Comparison of ENCODE assay signal across 16 cellular contexts in the genomic region with DNA sequence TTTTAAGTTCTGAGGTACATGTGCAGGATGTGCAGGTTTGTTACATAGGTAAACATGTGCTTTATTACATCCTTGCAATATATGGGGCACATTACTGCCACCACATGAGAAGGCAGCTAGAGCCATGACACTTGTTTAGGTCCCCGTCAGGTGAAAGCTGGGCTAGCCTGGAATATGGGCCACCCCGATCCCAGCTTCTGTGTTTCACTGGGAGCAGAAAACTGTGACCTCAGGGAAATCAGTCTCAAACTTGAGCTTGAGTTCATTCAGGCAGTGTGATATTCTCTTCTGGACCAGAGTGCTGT.
A peak's percentile ranks its signal among the peaks of the same experiment; 100 is the strongest.
DNase-seq lines count a peak whose midpoint lies in the region; ATAC-seq and TF ChIP-seq lines count a peak whose summit lies in the region.
"Had no signal": no experiment of that assay in that cellular context is flagged by ENCODE, and none has a peak within 500 bp of the region (broad histone marks: within the 10 kb centered on the region; RNA-seq: fewer than 3 reads in every experiment).

No MANE protein-coding gene starts in this region.

- TF ChIP-seq POLR2A in spleen (IDR thresholded peaks at IDR 0.05) = no peak

- H3K27me3 ChIP-seq in WERI-Rb-1 (ENCODE audit: insufficient read depth, low read depth, severe bottlenecking) = no peaks in the 10 kb centered on the region
- H3K27me3 ChIP-seq in spleen (replicated peaks in 1 of 7) = no peaks in the 10 kb centered on the region

- H3K9me3 ChIP-seq in WERI-Rb-1 (ENCODE audit: severe bottlenecking) (peaks cover 12% of the 10 kb centered on the region), mucosa of descending colon (no peaks in the 10 kb centered on the region), spleen (no peaks in the 10 kb centered on the region)
- H3K9me3 ChIP-seq: Caco-2 had no signal

- TF ChIP-seq CTCF in WERI-Rb-1 (IDR thresholded peaks at IDR 0.05; ENCODE audit: low read depth, low read length) = no peak
- TF ChIP-seq CTCF in mucosa of descending colon (IDR thresholded peaks at IDR 0.05) = no peak
- TF ChIP-seq CTCF in spleen (IDR thresholded peaks at IDR 0.05 in 8 of 11, conservative IDR thresholded peaks at IDR 0.05 in 3 of 11) = no peak

- peak; percentile 69 for DNase-seq in NCI-H82 (lab: John Stamatoyannopoulos, UW)
- DNase-seq in NCI-H82 treated with DMSO at 0.1 percent for 48 hours (lab: John Stamatoyannopoulos, UW; ENCODE audit: unreplicated experiment) = no peak
- DNase-seq in WERI-Rb-1 = no peak
- DNase-seq in mucosa of descending colon = no peak
- peak; percentile 23 for DNase-seq in spleen
- no peak for DNase-seq in CD1c-positive myeloid dendritic cell (ENCODE audit: extremely low spot score)
- DNase-seq: C1 segment of cervical spinal cord; Caco-2; CD4-positive, CD25-positive, alpha-beta regulatory T cell; CD8-positive, alpha-beta T cell; DND-41; GM23248; H7; HCEC 1CT had no signal

- 88 to 94% (median 92%) methylated on average over 2 of the region's 2 CpGs for WGBS in spleen, 5 donors

- ATAC-seq in mucosa of descending colon = peak; percentile 65
- no peak for ATAC-seq in HG03025 (IDR thresholded peaks at IDR 0.05; ENCODE audit: low FRiP score, unreplicated experiment)
- ATAC-seq: CD8-positive, alpha-beta T cell; GM12878 had no signal

- H3K27ac ChIP-seq in WERI-Rb-1 = peak overlapping the region; percentile 97
- H3K27ac ChIP-seq in spleen = no peak overlapping the region
- H3K27ac ChIP-seq: GM23248 had no signal

- intact Hi-C loops in mucosa of descending colon (cut with DNase I, micrococcal nuclease) (no loop called here), spleen (cut with DNase I; ENCODE audit: low total_unique reads) (no loop called here)

- H3K36me3 ChIP-seq in WERI-Rb-1 = no peaks in the 10 kb centered on the region
- H3K36me3 ChIP-seq in mucosa of descending colon (ENCODE audit: low read depth) = no peaks in the 10 kb centered on the region
- no peaks in the 10 kb centered on the region for H3K36me3 ChIP-seq in spleen

- H3K4me3 ChIP-seq in WERI-Rb-1 (ENCODE audit: low read depth, low read length) = no peak overlapping the region
- H3K4me3 ChIP-seq in mucosa of descending colon = no peak overlapping the region
- H3K4me3 ChIP-seq in spleen = no peak overlapping the region
- H3K4me3 ChIP-seq: GM12878, GM23248 had no signal

- H3K4me1 ChIP-seq in mucosa of descending colon (ENCODE audit: low read depth) (no peaks in the 10 kb centered on the region), spleen (no peaks in the 10 kb centered on the region)
- H3K4me1 ChIP-seq: Caco-2 had no signal

Comparison
In these comparisons a context has a peak if more than half of its experiments do, and no peak if none do; other contexts are left out.
1. DNase-seq: peak in NCI-H82 (single experiment) and spleen (single experiment); none in NCI-H82 treated with DMSO at 0.1 percent for 48 hours (single experiment), WERI-Rb-1 (single experiment), mucosa of descending colon (0 of 3) and CD1c-positive myeloid dendritic cell (single experiment).